In genomic region chr10:3776796-3777571, GRCh38 we compare ENCODE assay signal across 8 cellular contexts. TPM values are rescaled to one million over a fixed set of nuclear protein-coding genes. Genes with fewer than 3 reads are reported as not detected.
A peak's percentile ranks its signal among the peaks of the same experiment; 100 is the strongest.
DNase-seq lines count a peak whose midpoint lies in the region; ATAC-seq and TF ChIP-seq lines count a peak whose summit lies in the region.

No MANE protein-coding gene starts in this region.

- POLR2A ChIA-PET in CD8-positive, alpha-beta memory T cell (lab: Charles Lee), result interaction anchor here (0.6 to 3.8 kb wide), 13 partner anchors 8 to 411 kb away, joined by 3 to 35 read pairs (median 3); partner anchors contain the start of gene KLF6

- peak overlapping the region; percentile 73 for H3K9ac ChIP-seq in smooth muscle cell (ENCODE audit: low read depth)

- peaks cover 0 to 17% of the 10 kb centered on the region in 2 donors for H3K27me3 Mint-ChIP-seq in CD8-positive, alpha-beta memory T cell

- H3K9me3 ChIP-seq in CD8-positive, alpha-beta memory T cell (ENCODE audit: low read length), result no peaks in the 10 kb centered on the region
- H3K9me3 ChIP-seq in smooth muscle cell (replicated peaks; ENCODE audit: low read depth), result no peaks in the 10 kb centered on the region

- intact Hi-C loops in left cardiac atrium (cut with DNase I), result no loop called here

- H3K9me3 Mint-ChIP-seq in CD8-positive, alpha-beta memory T cell, result peaks cover 0 to 2% (median 0%) of the 10 kb centered on the region in 5 donors
- no peaks in the 10 kb centered on the region for H3K9me3 Mint-ChIP-seq in activated naive CD4-positive, alpha-beta T cell treated with anti-CD3 and anti-CD28 coated beads, Interleukin-2, amount 50 U/mL, for 72 hours

- H3F3A ChIP-seq in smooth muscle cell (ENCODE audit: low read depth), result peaks cover 60% of the 10 kb centered on the region

- DNase-seq in CD8-positive, alpha-beta memory T cell, result peak in 4 of 5 donors; percentile 44 to 81 (median 66)
- DNase-seq in NCI-H748 treated with DMSO at 0.1 percent for 48 hours (lab: John Stamatoyannopoulos, UW), result peak; percentile 79
- DNase-seq in activated naive CD4-positive, alpha-beta T cell treated with anti-CD3 and anti-CD28 coated beads, Interleukin-2, amount 50 U/mL, for 72 hours (ENCODE audit: low spot score in 2 of 2), result peak in 1 of 2 donors; percentile 52
- DNase-seq in left cardiac atrium, result peak; percentile 73
- no peak for DNase-seq in smooth muscle cell (lab: John Stamatoyannopoulos, UW; ENCODE audit: unreplicated experiment)
- DNase-seq in DMS114 treated with DMSO at 0.1 percent for 48 hours (lab: John Stamatoyannopoulos, UW; ENCODE audit: unreplicated experiment), result no peak

- H3K27me3 ChIP-seq in CD8-positive, alpha-beta memory T cell (ENCODE audit: insufficient read depth, low read length, poor library complexity, severe bottlenecking), result no peaks in the 10 kb centered on the region
- H3K27me3 ChIP-seq in smooth muscle cell (ENCODE audit: low read depth), result no peaks in the 10 kb centered on the region

- peak overlapping the region; percentile 12 for H3K4me3 ChIP-seq in CD8-positive, alpha-beta memory T cell (ENCODE audit: low read length)
- H3K4me3 ChIP-seq in smooth muscle cell, result no peak overlapping the region

- peaks cover 47% of the 10 kb centered on the region for H4K20me1 ChIP-seq in smooth muscle cell (ENCODE audit: low read depth)

- WGBS in smooth muscle cell (ENCODE audit: low lambda C conversion rate), result 30% methylated on average over 13 of the region's 13 CpGs

- no peak overlapping the region for H2AFZ ChIP-seq in smooth muscle cell (ENCODE audit: low read depth)

- peak; percentile 75 to 88 for ATAC-seq in activated naive CD4-positive, alpha-beta T cell treated with anti-CD3 and anti-CD28 coated beads, Interleukin-2, amount 50 U/mL, for 72 hours
- peak; percentile 7 to 24 for ATAC-seq in left cardiac atrium
- no peak for ATAC-seq in HG03280 (IDR thresholded peaks at IDR 0.05; ENCODE audit: unreplicated experiment)
- ATAC-seq in GM21723 (IDR thresholded peaks at IDR 0.05; ENCODE audit: unreplicated experiment), result no peak

- H3K36me3 ChIP-seq in CD8-positive, alpha-beta memory T cell (ENCODE audit: insufficient read depth, low read length), result peaks cover 51% of the 10 kb centered on the region
- peaks cover 6% of the 10 kb centered on the region for H3K36me3 ChIP-seq in smooth muscle cell (ENCODE audit: low read depth)

- peak overlapping the region; percentile 93 for H3K4me2 ChIP-seq in smooth muscle cell

- H3K4me1 Mint-ChIP-seq in CD8-positive, alpha-beta memory T cell, result peaks cover 71 to 91% (median 79%) of the 10 kb centered on the region in 3 donors

- no peak for TF ChIP-seq CTCF in smooth muscle cell (IDR thresholded peaks at IDR 0.05; ENCODE audit: borderline replicate concordance, insufficient read depth, poor library complexity, severe bottlenecking)

- CTCF ChIA-PET in CD8-positive, alpha-beta memory T cell (lab: Charles Lee), result interaction anchor here (0.9 to 1.4 kb wide), 4 partner anchors 11 to 537 kb away, joined by 3 to 4 read pairs (median 3); no protein-coding TSS in a partner anchor

- H3K27ac ChIP-seq in CD8-positive, alpha-beta memory T cell (ENCODE audit: low read depth, low read length), result peak overlapping the region; percentile 39
- H3K27ac ChIP-seq in smooth muscle cell (ENCODE audit: low read depth), result peak overlapping the region; percentile 99

- H3K36me3 Mint-ChIP-seq in CD8-positive, alpha-beta memory T cell, result peaks cover 42 to 83% (median 53%) of the 10 kb centered on the region in 3 donors
- peaks cover 43 to 57% of the 10 kb centered on the region in 2 donors for H3K36me3 Mint-ChIP-seq in activated naive CD4-positive, alpha-beta T cell treated with anti-CD3 and anti-CD28 coated beads, Interleukin-2, amount 50 U/mL, for 72 hours

- peaks cover 40% of the 10 kb centered on the region for H3K79me2 ChIP-seq in smooth muscle cell (ENCODE audit: low read depth)

- peak overlapping the region; percentile 77 to 99 (median 86) for H3K27ac Mint-ChIP-seq in CD8-positive, alpha-beta memory T cell
- H3K27ac Mint-ChIP-seq in activated naive CD4-positive, alpha-beta T cell treated with anti-CD3 and anti-CD28 coated beads, Interleukin-2, amount 50 U/mL, for 72 hours, result peak overlapping the region; percentile 34 to 100

- peaks cover 68% of the 10 kb centered on the region for H3K4me1 ChIP-seq in CD8-positive, alpha-beta memory T cell (ENCODE audit: insufficient read depth, low read length)
- peaks cover 20% of the 10 kb centered on the region for H3K4me1 ChIP-seq in smooth muscle cell (ENCODE audit: low read depth)

- peak overlapping the region; percentile 54 to 93 (median 63) for H3K4me3 Mint-ChIP-seq in CD8-positive, alpha-beta memory T cell

RNA-seq across cellular contexts. Expression of gene KLF6, which starts 8.0 kb away (rescaled TPM):
- total RNA-seq in CD8-positive, alpha-beta memory T cell, result 100 to 1,000 TPM; 187 to 192 TPM
- 883 TPM for polyA plus RNA-seq in CD8-positive, alpha-beta memory T cell
- 100 to 1,000 TPM in 1 of 2 donors, 10 to 100 TPM in 1; 85.2 to 126 TPM for total RNA-seq in activated naive CD4-positive, alpha-beta T cell treated with anti-CD3 and anti-CD28 coated beads, Interleukin-2, amount 50 U/mL, for 72 hours
- total RNA-seq in left cardiac atrium, result 10 to 100 TPM; 76.3 to 78.7 TPM
- 171 and 198 TPM in 2 replicates for total RNA-seq in smooth muscle cell
- polyA plus RNA-seq in smooth muscle cell, result 519 and 728 TPM in 2 replicates

Comparison
In these comparisons a context has a peak if more than half of its experiments do, and no peak if none do; other contexts are left out.
1. DNase-seq: peak in CD8-positive, alpha-beta memory T cell (4 of 5), NCI-H748 treated with DMSO at 0.1 percent for 48 hours (single experiment) and left cardiac atrium (single experiment); none in smooth muscle cell (single experiment) and DMS114 treated with DMSO at 0.1 percent for 48 hours (single experiment).
2. ATAC-seq: peak in activated naive CD4-positive, alpha-beta T cell treated with anti-CD3 and anti-CD28 coated beads, Interleukin-2, amount 50 U/mL, for 72 hours (2 of 2) and left cardiac atrium (2 of 2); none in HG03280 (single experiment) and GM21723 (single experiment).